2 cellular contexts compared by ENCODE assay signal in the genomic region with DNA sequence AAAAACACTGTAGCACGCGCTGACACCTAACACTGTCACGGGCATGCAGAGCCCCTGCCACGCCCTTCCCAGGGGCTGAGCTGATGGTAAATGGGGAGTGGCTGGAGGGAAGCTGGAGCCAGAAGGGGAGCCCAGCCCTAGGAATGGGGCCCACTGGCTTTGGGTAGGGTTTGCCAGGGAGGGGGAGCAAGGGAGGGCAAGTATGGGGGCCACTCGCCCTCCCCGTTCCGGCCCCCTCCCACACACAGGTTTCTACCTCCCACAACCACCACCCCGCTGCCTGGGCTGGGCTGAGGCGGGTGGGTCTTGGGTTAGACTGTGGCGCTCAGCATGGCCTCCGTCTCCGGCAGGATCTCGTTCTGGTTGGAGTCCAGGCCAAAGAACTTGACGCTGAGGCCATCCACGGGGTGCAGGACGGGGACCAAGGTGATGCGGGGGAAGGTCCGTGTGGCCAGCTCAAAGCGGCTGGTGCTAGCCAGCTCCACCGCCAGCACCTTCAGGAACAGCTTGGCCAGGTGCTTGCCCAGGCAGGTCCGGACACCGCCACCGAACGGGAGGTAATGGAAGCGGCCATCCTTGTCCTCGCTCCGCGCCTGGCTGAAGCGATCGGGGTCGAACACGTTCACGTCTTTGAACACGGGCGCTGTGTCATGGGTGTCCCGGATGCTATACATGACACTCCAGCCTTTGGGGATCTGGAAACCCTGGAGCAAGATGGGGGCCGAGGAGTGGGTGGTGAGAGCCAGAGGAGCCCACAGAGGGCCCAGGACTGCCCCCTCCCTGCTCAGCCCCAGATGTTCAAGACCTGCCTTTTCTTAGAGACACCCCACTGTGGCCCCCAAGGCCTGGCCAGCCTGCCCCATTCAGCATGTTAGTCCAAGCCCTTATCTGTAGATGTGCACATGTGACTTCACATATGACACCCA.
TF ChIP-seq lines count a peak whose summit lies in the region.

No MANE protein-coding gene starts in this region.

TF ChIP-seq in HEK293, 187 proteins besides CTCF, POLR2A, EP300 and RAD21:
- TF ChIP-seq, protein P1, sequence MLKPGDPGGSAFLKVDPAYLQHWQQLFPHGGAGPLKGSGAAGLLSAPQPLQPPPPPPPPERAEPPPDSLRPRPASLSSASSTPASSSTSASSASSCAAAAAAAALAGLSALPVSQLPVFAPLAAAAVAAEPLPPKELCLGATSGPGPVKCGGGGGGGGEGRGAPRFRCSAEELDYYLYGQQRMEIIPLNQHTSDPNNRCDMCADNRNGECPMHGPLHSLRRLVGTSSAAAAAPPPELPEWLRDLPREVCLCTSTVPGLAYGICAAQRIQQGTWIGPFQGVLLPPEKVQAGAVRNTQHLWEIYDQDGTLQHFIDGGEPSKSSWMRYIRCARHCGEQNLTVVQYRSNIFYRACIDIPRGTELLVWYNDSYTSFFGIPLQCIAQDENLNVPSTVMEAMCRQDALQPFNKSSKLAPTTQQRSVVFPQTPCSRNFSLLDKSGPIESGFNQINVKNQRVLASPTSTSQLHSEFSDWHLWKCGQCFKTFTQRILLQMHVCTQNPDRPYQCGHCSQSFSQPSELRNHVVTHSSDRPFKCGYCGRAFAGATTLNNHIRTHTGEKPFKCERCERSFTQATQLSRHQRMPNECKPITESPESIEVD (tag by site-specific recombination; IDR thresholded peaks at IDR 0.05) = no peak
- 0 out of 2 replicates have a peak, but pooled peaks have one; percentile 17 for TF ChIP-seq KLF1 (tag by site-specific recombination; IDR thresholded peaks at IDR 0.05)

TF ChIP-seq in SK-N-SH treated with all-trans-retinoic acid at 6 μM for 48 hours, 23 proteins besides CTCF, POLR2A, EP300 and RAD21 (continued from another document):
- TF ChIP-seq, protein P2, sequence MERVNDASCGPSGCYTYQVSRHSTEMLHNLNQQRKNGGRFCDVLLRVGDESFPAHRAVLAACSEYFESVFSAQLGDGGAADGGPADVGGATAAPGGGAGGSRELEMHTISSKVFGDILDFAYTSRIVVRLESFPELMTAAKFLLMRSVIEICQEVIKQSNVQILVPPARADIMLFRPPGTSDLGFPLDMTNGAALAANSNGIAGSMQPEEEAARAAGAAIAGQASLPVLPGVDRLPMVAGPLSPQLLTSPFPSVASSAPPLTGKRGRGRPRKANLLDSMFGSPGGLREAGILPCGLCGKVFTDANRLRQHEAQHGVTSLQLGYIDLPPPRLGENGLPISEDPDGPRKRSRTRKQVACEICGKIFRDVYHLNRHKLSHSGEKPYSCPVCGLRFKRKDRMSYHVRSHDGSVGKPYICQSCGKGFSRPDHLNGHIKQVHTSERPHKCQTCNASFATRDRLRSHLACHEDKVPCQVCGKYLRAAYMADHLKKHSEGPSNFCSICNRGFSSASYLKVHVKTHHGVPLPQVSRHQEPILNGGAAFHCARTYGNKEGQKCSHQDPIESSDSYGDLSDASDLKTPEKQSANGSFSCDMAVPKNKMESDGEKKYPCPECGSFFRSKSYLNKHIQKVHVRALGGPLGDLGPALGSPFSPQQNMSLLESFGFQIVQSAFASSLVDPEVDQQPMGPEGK (CRISPR knock-in tag; IDR thresholded peaks at IDR 0.05; ENCODE audit: borderline replicate concordance) = no peak
- TF ChIP-seq ZFP30 (CRISPR knock-in tag; IDR thresholded peaks at IDR 0.05) (0 out of 2 replicates have a peak, but pooled peaks have one; percentile 36), TCF4 (CRISPR knock-in tag; IDR thresholded peaks at IDR 0.05; ENCODE audit: borderline replicate concordance) (0 out of 2 replicates have a peak, but pooled peaks have one; percentile 18), ESRRG (CRISPR knock-in tag; IDR thresholded peaks at IDR 0.05) (peak; percentile 37; the same call in 1 of the 2 replicates), ARNTL (CRISPR knock-in tag; IDR thresholded peaks at IDR 0.05; ENCODE audit: borderline replicate concordance, low read depth) (no peak), GLIS3 (CRISPR knock-in tag; IDR thresholded peaks at IDR 0.05) (peak; percentile 69; the same call in 1 of the 2 replicates)
